Comparison of ENCODE assay signal across 1 cellular context in genomic region chr6:4021862-4022715, GRCh38.
TF ChIP-seq lines count a peak whose summit lies in the region.

No MANE protein-coding gene starts in this region.

TF ChIP-seq in HCT116, 20 proteins besides CTCF, POLR2A, EP300 and RAD21 (continued from another document):
- TF ChIP-seq JUND (IDR thresholded peaks at IDR 0.05) (no peak), ZBTB33 (IDR thresholded peaks at IDR 0.05; ENCODE audit: extremely low read depth, insufficient replicate concordance, low read length) (no peak)
